ENCODE assay signal across 13 cellular contexts in the genomic region with DNA sequence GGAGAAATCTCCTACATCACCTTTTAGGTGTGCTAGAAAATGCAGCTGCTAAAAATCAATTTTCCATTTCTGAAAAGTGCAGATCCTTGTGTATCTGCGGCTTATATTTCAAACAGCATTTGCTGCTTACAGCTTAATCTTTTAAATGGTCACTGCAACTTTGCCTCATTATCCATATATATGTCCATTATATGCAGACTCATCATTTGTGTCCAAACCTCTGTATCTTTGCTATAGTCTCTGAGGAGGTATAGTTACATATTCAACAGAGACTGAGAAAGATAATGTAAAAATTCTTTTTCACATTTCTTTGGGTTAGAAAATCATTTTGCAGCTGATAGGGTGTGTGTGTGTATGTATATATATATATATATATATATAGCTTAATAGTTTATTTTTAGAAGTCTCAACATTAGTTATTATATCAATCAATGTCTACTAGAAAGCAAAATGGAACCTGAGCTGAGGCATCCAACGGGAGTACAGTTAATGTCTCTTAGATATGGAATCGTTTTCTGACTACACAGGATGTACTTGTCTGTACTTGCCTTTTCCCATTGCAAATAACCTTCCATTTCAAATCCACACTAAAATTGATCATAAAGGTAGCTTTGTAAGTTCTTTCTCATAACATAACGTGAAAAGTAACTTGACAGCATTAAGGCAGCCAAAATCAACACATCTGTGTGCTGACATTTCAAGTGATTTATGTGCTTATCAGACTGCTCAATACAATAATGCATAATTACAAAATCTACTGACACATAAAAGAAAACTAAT.
"Had no signal": no experiment of that assay in that cellular context is flagged by ENCODE, and none has a peak within 500 bp of the region (broad histone marks: within the 10 kb centered on the region; RNA-seq: fewer than 3 reads in every experiment).

No MANE protein-coding gene starts in this region.

- H3K4me3 ChIP-seq: adrenal gland, left lung, neural progenitor cell had no signal

- H3K27ac ChIP-seq: adrenal gland, left lung, neural progenitor cell, parathyroid adenoma had no signal

- H3K9ac ChIP-seq: neural progenitor cell, parathyroid adenoma had no signal

- H3K36me3 ChIP-seq: adrenal gland, left lung, neural progenitor cell had no signal

- DNase-seq: activated CD4-positive, alpha-beta T cell treated with anti-CD3 and anti-CD28 coated beads, Interleukin-2, amount 50 U/mL, for 1 hour; activated naive CD4-positive, alpha-beta T cell treated with anti-CD3 and anti-CD28 coated beads, Interleukin-2, amount 50 U/mL, for 16 hours; activated T-cell treated with anti-CD3 and anti-CD28 coated beads for 4 hours; adrenal gland; central memory CD4-positive, alpha-beta T cell; effector memory CD8-positive, alpha-beta T cell; erythroblast; islet precursor cell; left lung; stimulated activated CD4-positive, alpha-beta T cell treated with anti-CD3 and anti-CD28 coated beads, Interleukin-4, amount 100 ng/mL, for 24 hours had no signal

- ATAC-seq: activated T-helper 17 cell treated with anti-CD3 and anti-CD28 coated beads, Interleukin-2, amount 50 U/mL, for 72 hours; effector memory CD8-positive, alpha-beta T cell; left lung had no signal

- H3K9me3 ChIP-seq: adrenal gland, left lung had no signal

- H3K4me1 ChIP-seq: adrenal gland, left lung, neural progenitor cell, parathyroid adenoma had no signal

- H2AFZ ChIP-seq: neural progenitor cell, parathyroid adenoma had no signal

- H3K4me2 ChIP-seq: neural progenitor cell had no signal

- H3K27me3 ChIP-seq: adrenal gland, left lung, neural progenitor cell had no signal
